ENCODE assay signal across 8 cellular contexts in the genomic region with DNA sequence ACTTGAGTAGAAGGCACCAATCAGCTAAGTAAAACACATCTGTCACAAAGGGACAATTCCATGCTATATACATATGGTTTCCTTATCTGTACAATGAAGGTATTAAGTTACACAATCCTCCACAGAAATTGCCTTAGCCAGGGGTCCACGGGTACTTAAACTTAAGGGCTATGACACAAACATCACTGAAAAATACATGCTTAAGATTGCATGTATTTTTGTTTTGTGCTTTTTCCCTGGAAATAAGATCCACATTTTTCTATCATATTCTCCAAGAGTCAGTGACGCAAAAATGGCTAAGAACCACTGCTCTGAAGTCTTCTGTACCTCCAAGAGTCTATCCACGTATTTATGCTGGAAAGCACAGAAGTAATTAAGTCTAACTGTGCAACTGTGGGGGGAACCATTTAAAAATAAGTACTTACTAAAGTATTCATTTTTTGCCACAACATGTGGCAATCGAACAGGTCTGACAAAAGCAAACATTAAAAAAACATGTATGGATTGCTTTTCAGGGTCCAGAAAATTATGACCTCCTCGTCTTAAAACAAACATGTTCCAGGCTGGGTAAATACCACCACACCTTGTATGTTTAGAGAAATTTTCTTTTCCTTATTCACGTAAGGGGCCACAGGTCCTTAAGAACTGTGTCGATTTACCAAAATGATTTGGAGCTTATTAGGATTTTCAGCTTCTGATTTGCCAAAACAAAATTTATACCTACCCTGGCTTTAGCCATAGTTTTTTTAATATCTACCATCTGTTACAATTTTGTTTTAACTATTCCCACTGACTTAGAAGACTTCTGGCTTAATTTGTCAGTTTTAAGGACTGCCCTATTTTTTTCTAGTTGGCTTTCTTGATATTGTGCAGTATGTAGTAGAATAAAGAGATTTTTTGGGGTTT. TPM values are rescaled to one million over a fixed set of nuclear protein-coding genes. Genes with fewer than 3 reads are reported as not detected.
A peak's percentile ranks its signal among the peaks of the same experiment; 100 is the strongest.
DNase-seq lines count a peak whose midpoint lies in the region; ATAC-seq and TF ChIP-seq lines count a peak whose summit lies in the region.

No MANE protein-coding gene starts in this region.

- no peak for DNase-seq in DND-41
- DNase-seq in Peyer's patch = no peak
- no peak for DNase-seq in esophagus muscularis mucosa (ENCODE audit: extremely low spot score)
- DNase-seq in progenitor cell of endocrine pancreas (ENCODE audit: low spot score, unreplicated experiment) = no peak
- no peak for DNase-seq in DMS79 (lab: John Stamatoyannopoulos, UW)
- DNase-seq in midbrain (lab: John Stamatoyannopoulos, UW) = no peak

- H3K4me1 Mint-ChIP-seq in progenitor cell of endocrine pancreas (ENCODE audit: low read depth) = peaks cover 67% of the 10 kb centered on the region

- TF ChIP-seq EP300 in esophagus muscularis mucosa (IDR thresholded peaks at IDR 0.05) = no peak

- WGBS in esophagus muscularis mucosa = 25% methylated on average over 7 of the region's 7 CpGs

- TF ChIP-seq POLR2A in Peyer's patch (IDR thresholded peaks at IDR 0.05) (no peak), esophagus muscularis mucosa (IDR thresholded peaks at IDR 0.05; ENCODE audit: low read depth) (no peak)

- H3K27ac ChIP-seq in DND-41 (ENCODE audit: low read length) (peak overlapping the region; percentile 98; the same call in 1 of the 2 replicates), Peyer's patch (peak overlapping the region; percentile 11 to 98 (median 96)), esophagus muscularis mucosa (replicated peaks in 1 of 4) (peak overlapping the region; percentile 7 to 96 (median 67))

- no peak overlapping the region for H2AFZ ChIP-seq in DND-41 (ENCODE audit: low read depth, low read length)

- H3K27me3 ChIP-seq in DND-41 (ENCODE audit: insufficient read depth, low read length, poor library complexity) = no peaks in the 10 kb centered on the region
- no peaks in the 10 kb centered on the region for H3K27me3 ChIP-seq in Peyer's patch
- no peaks in the 10 kb centered on the region for H3K27me3 ChIP-seq in esophagus muscularis mucosa

- no peaks in the 10 kb centered on the region for H3K27me3 Mint-ChIP-seq in progenitor cell of endocrine pancreas

- peak overlapping the region; percentile 99 for H3K4me3 Mint-ChIP-seq in progenitor cell of endocrine pancreas (ENCODE audit: low read depth)

- no peak for ATAC-seq in DND-41 (ENCODE audit: insufficient read depth, low read depth)
- no peak for ATAC-seq in GM18861 (IDR thresholded peaks at IDR 0.05; ENCODE audit: unreplicated experiment)
- ATAC-seq in HG02610 (IDR thresholded peaks at IDR 0.05; ENCODE audit: unreplicated experiment) = no peak

- H3K4me1 ChIP-seq in DND-41 (ENCODE audit: insufficient read depth, low read length) (peaks cover 75% of the 10 kb centered on the region), Peyer's patch (peaks cover 0 to 65% (median 22%) of the 10 kb centered on the region in 4 donors), esophagus muscularis mucosa (peaks cover 51 to 70% (median 70%) of the 10 kb centered on the region in 4 donors)

- peak overlapping the region; percentile 97 for H3K9ac ChIP-seq in DND-41 (ENCODE audit: low read depth, low read length)

- peaks cover 78% of the 10 kb centered on the region for H3K79me2 ChIP-seq in DND-41 (ENCODE audit: insufficient read depth, low read length)

- peak overlapping the region; percentile 86 for H3K4me2 ChIP-seq in DND-41 (ENCODE audit: insufficient read depth, low read length)

- H3K9me3 ChIP-seq in DND-41 (ENCODE audit: insufficient read depth, low read length, severe bottlenecking) = no peaks in the 10 kb centered on the region
- H3K9me3 ChIP-seq in Peyer's patch = no peaks in the 10 kb centered on the region
- H3K9me3 ChIP-seq in esophagus muscularis mucosa = no peaks in the 10 kb centered on the region

- H3K9me3 Mint-ChIP-seq in progenitor cell of endocrine pancreas (ENCODE audit: low read depth) = no peaks in the 10 kb centered on the region

- H4K20me1 ChIP-seq in DND-41 (ENCODE audit: insufficient read depth, low read length) = peaks cover 69% of the 10 kb centered on the region

- H3K36me3 ChIP-seq in DND-41 (ENCODE audit: insufficient read depth, low read length) (peaks cover 72% of the 10 kb centered on the region), Peyer's patch (peaks cover 0 to 64% (median 2%) of the 10 kb centered on the region in 3 donors), esophagus muscularis mucosa (peaks cover 43 to 65% (median 55%) of the 10 kb centered on the region in 4 donors)

- peaks cover 47% of the 10 kb centered on the region for H3K36me3 Mint-ChIP-seq in progenitor cell of endocrine pancreas (ENCODE audit: insufficient read depth)

- no peak for TF ChIP-seq CTCF in DND-41 (IDR thresholded peaks at IDR 0.05; ENCODE audit: borderline replicate concordance, extremely low read depth, low read length, poor library complexity, severe bottlenecking)
- TF ChIP-seq CTCF in Peyer's patch (IDR thresholded peaks at IDR 0.05) = no peak
- TF ChIP-seq CTCF in esophagus muscularis mucosa (IDR thresholded peaks at IDR 0.05) = no peak
- TF ChIP-seq CTCF in progenitor cell of endocrine pancreas (IDR thresholded peaks at IDR 0.05; ENCODE audit: unreplicated experiment) = no peak

- H3K4me3 ChIP-seq in DND-41 (ENCODE audit: low read depth in 1 of 2, low read length in 2 of 2) = peak overlapping the region; percentile 71 to 86; a peak in 3 of 4 replicates
- H3K4me3 ChIP-seq in Peyer's patch = peak overlapping the region; percentile 81 to 94 (median 92)
- H3K4me3 ChIP-seq in esophagus muscularis mucosa = peak overlapping the region; percentile 80 to 96 (median 88)

- peak overlapping the region; percentile 99 for H3K27ac Mint-ChIP-seq in progenitor cell of endocrine pancreas

- intact Hi-C loops in esophagus muscularis mucosa (cut with DNase I) = loop anchor here (2.0 to 10.0 kb wide), 5 partner anchors 103 to 375 kb away; partner anchors contain the start of gene SCAF11

RNA-seq across cellular contexts. Expression of gene SLC38A2, which starts 2.8 kb away (rescaled TPM):
- total RNA-seq in Peyer's patch = 100 to 1,000 TPM in 3 of 4 donors, 10 to 100 TPM in 1; 93.1 to 173 (median 134) TPM
- total RNA-seq in esophagus muscularis mucosa = 100 to 1,000 TPM; 177 to 241 (median 225) TPM
- total RNA-seq in progenitor cell of endocrine pancreas = 216 and 224 TPM in 2 replicates
